ENCODE assay signal across 25 cellular contexts in the genomic region with DNA sequence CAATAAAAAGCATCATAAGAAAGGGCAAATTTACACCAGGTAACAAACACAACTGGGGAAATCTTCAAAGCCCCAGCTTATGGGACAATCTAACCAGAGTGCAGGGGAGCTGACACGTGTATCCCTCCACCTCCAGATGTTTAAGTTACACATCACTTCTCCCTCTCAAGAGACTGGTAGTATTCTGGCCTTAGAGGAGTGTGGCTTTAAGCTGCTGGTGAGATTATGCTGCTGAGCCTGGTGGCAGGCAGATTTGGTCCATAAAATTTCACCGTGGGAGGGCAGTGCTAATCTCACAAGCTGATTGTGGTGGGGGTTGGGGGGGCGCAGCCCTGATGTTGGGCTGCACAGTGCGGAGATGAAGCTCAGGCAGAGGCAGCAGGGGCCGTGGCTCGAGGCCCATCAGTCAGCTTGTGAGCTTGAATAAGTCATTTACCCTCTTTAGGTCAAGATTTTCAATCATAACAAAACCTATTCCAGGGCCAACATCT.
A peak's percentile ranks its signal among the peaks of the same experiment; 100 is the strongest.
DNase-seq lines count a peak whose midpoint lies in the region; ATAC-seq and TF ChIP-seq lines count a peak whose summit lies in the region.
"Had no signal": no experiment of that assay in that cellular context is flagged by ENCODE, and none has a peak within 500 bp of the region (broad histone marks: within the 10 kb centered on the region; RNA-seq: fewer than 3 reads in every experiment).

No MANE protein-coding gene starts in this region.

- peaks cover 62% of the 10 kb centered on the region for H3K4me1 ChIP-seq in DND-41 (ENCODE audit: insufficient read depth, low read length)
- H3K4me1 ChIP-seq in KMS-11 (ENCODE audit: low read depth, poor library complexity, severe bottlenecking): peaks cover 79% of the 10 kb centered on the region
- peaks cover 17% of the 10 kb centered on the region for H3K4me1 ChIP-seq in NT2/D1 (ENCODE audit: insufficient read depth, insufficient read length)
- H3K4me1 ChIP-seq in iPS-20b (ENCODE audit: insufficient read depth, low read length): peaks cover 74% of the 10 kb centered on the region

- H3K4me3 ChIP-seq in DND-41 (ENCODE audit: low read depth in 1 of 2, low read length in 2 of 2) (no peak overlapping the region), KMS-11 (IDR thresholded peaks at IDR 0.05; ENCODE audit: insufficient read depth, low read depth, low read length) (no peak overlapping the region), NT2/D1 (ENCODE audit: insufficient read length, low read depth) (no peak overlapping the region), iPS-20b (ENCODE audit: low read length) (peak overlapping the region; percentile 42)
- H3K4me3 ChIP-seq: ascending aorta, GM23248, left lung, spleen, thoracic aorta had no signal

- peak overlapping the region; percentile 30; the same call in 1 of the 2 replicates for H3K4me2 ChIP-seq in DND-41 (ENCODE audit: insufficient read depth, low read length)
- H3K4me2 ChIP-seq in KMS-11: peak overlapping the region; percentile 95

- H3K27ac ChIP-seq in DND-41 (ENCODE audit: low read length): peak overlapping the region; percentile 52
- peak overlapping the region; percentile 67 for H3K27ac ChIP-seq in KMS-11
- H3K27ac ChIP-seq in iPS-20b (ENCODE audit: low read length): peak overlapping the region; percentile 3
- H3K27ac ChIP-seq: ascending aorta, epithelial cell of prostate, GM23248, left lung, spleen, thoracic aorta had no signal

- DNase-seq in DND-41 (peak; percentile 17), NT2/D1 (ENCODE audit: low read depth, low spot score) (no peak), DMS53 (lab: John Stamatoyannopoulos, UW) (no peak), GF-D8 (lab: John Stamatoyannopoulos, UW) (no peak), NCI-H187 (lab: John Stamatoyannopoulos, UW) (no peak)
- DNase-seq: activated CD4-positive, alpha-beta T cell treated with anti-CD3 and anti-CD28 coated beads for 4 hours; activated CD8-positive, alpha-beta memory T cell treated with anti-CD3 and anti-CD28 coated beads, Interleukin-2, amount 10 ng/mL, durations not matched to agents 7 days and 5 days; CD4-positive, alpha-beta memory T cell; GM23248; head of caudate nucleus; Karpas-422; left lung; naive B cell; NCI-H1092 treated with DMSO at 0.1 percent for 48 hours; spleen; stimulated activated CD4-positive, alpha-beta T cell treated with anti-CD3 and anti-CD28 coated beads, Interleukin-4, amount 100 ng/mL, for 1 hour; stimulated activated naive CD4-positive, alpha-beta T cell; T-cell had no signal

- TF ChIP-seq CTCF in DND-41 (IDR thresholded peaks at IDR 0.05; ENCODE audit: borderline replicate concordance, extremely low read depth, low read length, poor library complexity, severe bottlenecking): no peak
- no peak for TF ChIP-seq CTCF in KMS-11 (conservative IDR thresholded peaks at IDR 0.05; ENCODE audit: low read depth, low read length)

- H3K27me3 ChIP-seq in DND-41 (ENCODE audit: insufficient read depth, low read length, poor library complexity) (no peaks in the 10 kb centered on the region), KMS-11 (ENCODE audit: insufficient read depth, low read depth) (no peaks in the 10 kb centered on the region), NT2/D1 (ENCODE audit: insufficient read depth, insufficient read length) (no peaks in the 10 kb centered on the region), iPS-20b (ENCODE audit: insufficient read depth, low read length) (no peaks in the 10 kb centered on the region; the same call in 1 of the 2 replicates)
- H3K27me3 ChIP-seq: ascending aorta had no signal

- no peak overlapping the region for H2AFZ ChIP-seq in DND-41 (ENCODE audit: low read depth, low read length)
- H2AFZ ChIP-seq in KMS-11 (ENCODE audit: low read depth): no peak overlapping the region
- H2AFZ ChIP-seq: GM23248 had no signal

- ATAC-seq in DND-41 (ENCODE audit: insufficient read depth, low read depth): peak; percentile 65
- ATAC-seq in GM18861 (IDR thresholded peaks at IDR 0.05; ENCODE audit: unreplicated experiment): no peak
- ATAC-seq: activated CD8-positive, alpha-beta memory T cell treated with anti-CD3 and anti-CD28 coated beads, Interleukin-2, amount 10 ng/mL, durations not matched to agents 7 days and 5 days; left lung; Panc1; T-cell had no signal

- H3K79me2 ChIP-seq in DND-41 (ENCODE audit: insufficient read depth, low read length) (peaks cover 100% of the 10 kb centered on the region), KMS-11 (ENCODE audit: insufficient read depth, low read depth) (peaks cover 100% of the 10 kb centered on the region)

- H3K36me3 ChIP-seq in DND-41 (ENCODE audit: insufficient read depth, low read length) (peaks cover 58% of the 10 kb centered on the region), KMS-11 (ENCODE audit: insufficient read depth) (peaks cover 10% of the 10 kb centered on the region; the same call in 1 of the 2 replicates), NT2/D1 (ENCODE audit: insufficient read depth, insufficient read length, low read length) (peaks cover 57% of the 10 kb centered on the region), iPS-20b (ENCODE audit: insufficient read depth, low read depth, low read length) (peaks cover 65% of the 10 kb centered on the region)
- H3K36me3 ChIP-seq: left lung, thoracic aorta had no signal

- 0 out of 2 replicates have a peak overlapping the region, but pooled peaks have one; percentile 13 for H3K9ac ChIP-seq in DND-41 (ENCODE audit: low read depth, low read length)
- H3K9ac ChIP-seq in KMS-11: peak overlapping the region; percentile 38; the same call in 1 of the 2 replicates
- peak overlapping the region; percentile 42 for H3K9ac ChIP-seq in NT2/D1 (ENCODE audit: insufficient read length, low read depth)
- H3K9ac ChIP-seq in iPS-20b (ENCODE audit: low read depth, low read length): peak overlapping the region; percentile 26; the same call in 1 of the 2 replicates
- H3K9ac ChIP-seq: GM23248 had no signal

- H4K20me1 ChIP-seq in DND-41 (ENCODE audit: insufficient read depth, low read length): peaks cover 87% of the 10 kb centered on the region
- H4K20me1 ChIP-seq in KMS-11 (ENCODE audit: insufficient read depth): peaks cover 68% of the 10 kb centered on the region

- H3K9me3 ChIP-seq in DND-41 (ENCODE audit: insufficient read depth, low read length, severe bottlenecking): no peaks in the 10 kb centered on the region
- H3K9me3 ChIP-seq in NT2/D1 (ENCODE audit: insufficient read depth, low read length): peaks cover 29% of the 10 kb centered on the region; the same call in 1 of the 2 replicates
- H3K9me3 ChIP-seq in iPS-20b (ENCODE audit: insufficient read depth, low read depth, low read length): no peaks in the 10 kb centered on the region
- H3K9me3 ChIP-seq: ascending aorta, left lung, spleen, thoracic aorta had no signal

Comparison
In these comparisons a context has a peak if more than half of its experiments do, and no peak if none do; other contexts are left out.
1. H3K27ac ChIP-seq: peak in every context shown above with its lines; median percentile 67 in KMS-11; 52 in DND-41; 3 in iPS-20b.